In the genomic region with DNA sequence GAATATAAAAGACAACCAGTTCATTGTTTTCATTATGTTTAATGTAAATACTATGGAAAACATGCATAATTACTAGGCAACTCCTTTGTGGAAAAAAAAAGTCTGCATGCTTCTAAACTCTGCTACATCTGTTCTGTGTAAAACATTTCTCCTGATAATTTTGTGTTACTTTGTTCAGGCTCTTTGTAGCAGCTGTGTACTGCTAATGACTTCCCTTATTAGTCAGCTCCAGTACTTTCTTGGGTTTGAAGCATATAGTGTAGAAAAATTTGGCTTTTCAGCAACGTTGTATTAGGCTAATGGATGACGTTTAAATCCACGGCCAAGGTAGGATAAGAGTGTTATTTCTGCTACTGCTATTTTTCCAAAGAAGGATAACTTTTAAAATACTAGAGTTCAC, we compare ENCODE assay signal across 16 cellular contexts.
DNase-seq lines count a peak whose midpoint lies in the region; ATAC-seq and TF ChIP-seq lines count a peak whose summit lies in the region.
"Had no signal": no experiment of that assay in that cellular context is flagged by ENCODE, and none has a peak within 500 bp of the region (broad histone marks: within the 10 kb centered on the region; RNA-seq: fewer than 3 reads in every experiment).

No MANE protein-coding gene starts in this region.

- no peak for ATAC-seq in HG02885 (IDR thresholded peaks at IDR 0.05; ENCODE audit: poor library complexity, unreplicated experiment)
- ATAC-seq in HG03378 (IDR thresholded peaks at IDR 0.05; ENCODE audit: unreplicated experiment), result no peak

- H3K4me1 Mint-ChIP-seq in endodermal cell, result peaks cover 7% of the 10 kb centered on the region

- WGBS in endodermal cell (ENCODE audit: insufficient coverage in 1 of 2, insufficient read length in 1 of 2), 2 experiments, result 71 to 94% methylated on average over 3 of the region's 3 CpGs

- no peak overlapping the region for H3K27ac Mint-ChIP-seq in endodermal cell
- H3K27ac Mint-ChIP-seq: CD4-positive, alpha-beta T cell had no signal

- H3K4me1 ChIP-seq in endodermal cell (ENCODE audit: control insufficient read depth, insufficient read depth, low read length) (peaks cover 7% of the 10 kb centered on the region), right atrium auricular region (peaks cover 0 to 5% of the 10 kb centered on the region in 2 donors)

- no peaks in the 10 kb centered on the region for H3K9me3 Mint-ChIP-seq in endodermal cell
- H3K9me3 Mint-ChIP-seq: CD4-positive, alpha-beta T cell had no signal

- H3K36me3 ChIP-seq in endodermal cell (ENCODE audit: control insufficient read depth, insufficient read depth, low read length), result peaks cover 14% of the 10 kb centered on the region
- peaks cover 17% of the 10 kb centered on the region for H3K36me3 ChIP-seq in right atrium auricular region

- no peak overlapping the region for H3K4me3 Mint-ChIP-seq in endodermal cell
- H3K4me3 Mint-ChIP-seq: CD4-positive, alpha-beta T cell had no signal

- H3K4me3 ChIP-seq in endodermal cell (ENCODE audit: low read length) (no peak overlapping the region), right atrium auricular region (no peak overlapping the region)

- H3K27ac ChIP-seq in endodermal cell (ENCODE audit: low read depth, low read length) (peak overlapping the region; percentile 3), right atrium auricular region (peak overlapping the region in 1 of 2 donors; percentile 73)
- H3K27ac ChIP-seq: RWPE1 had no signal

- H3K36me3 Mint-ChIP-seq in endodermal cell (ENCODE audit: low read depth), result peaks cover 13% of the 10 kb centered on the region

- no peak overlapping the region for H3K9ac ChIP-seq in endodermal cell (ENCODE audit: extremely low read depth, low read length, poor library complexity, severe bottlenecking)

- H3K9me3 ChIP-seq in endodermal cell (ENCODE audit: control insufficient read depth, low read length) (no peaks in the 10 kb centered on the region), right atrium auricular region (no peaks in the 10 kb centered on the region)

- H3K27me3 Mint-ChIP-seq in endodermal cell (ENCODE audit: insufficient read depth), result no peaks in the 10 kb centered on the region
- H3K27me3 Mint-ChIP-seq: CD4-positive, alpha-beta T cell had no signal

- peak; percentile 40 for DNase-seq in NOMO-1 treated with DMSO at 0.1 percent for 48 hours (lab: John Stamatoyannopoulos, UW; ENCODE audit: unreplicated experiment)
- no peak for DNase-seq in NOMO-1 treated with dmso at 0.1 percent for 144 hours (lab: John Stamatoyannopoulos, UW; ENCODE audit: unreplicated experiment)
- peak; percentile 62 to 63 for DNase-seq in NCI-H526 (lab: John Stamatoyannopoulos, UW)
- no peak for DNase-seq in endodermal cell
- no peak for DNase-seq in right atrium auricular region (ENCODE audit: low spot score)
- DNase-seq: CD4-positive, alpha-beta T cell; Karpas-422; NCI-H1092 treated with DMSO at 0.1 percent for 48 hours; NCI-H1436; NCI-H1930; NCI-H510A; NCI-H774; SHP77 had no signal

- TF ChIP-seq CTCF in endodermal cell (conservative IDR thresholded peaks at IDR 0.05), result no peak
- no peak for TF ChIP-seq CTCF in right atrium auricular region (IDR thresholded peaks at IDR 0.05)

- H3K27me3 ChIP-seq in endodermal cell (ENCODE audit: control insufficient read depth, insufficient read depth, low read length, poor library complexity, severe bottlenecking) (no peaks in the 10 kb centered on the region), right atrium auricular region (no peaks in the 10 kb centered on the region)

Comparison
In these comparisons a context has a peak if more than half of its experiments do, and no peak if none do; other contexts are left out.
1. DNase-seq: peak in NOMO-1 treated with DMSO at 0.1 percent for 48 hours (single experiment) and NCI-H526 (2 of 2); none in NOMO-1 treated with dmso at 0.1 percent for 144 hours (single experiment), endodermal cell (single experiment) and right atrium auricular region (single experiment).